18 cellular contexts compared by ENCODE assay signal in genomic region chr10:119829429-119829828, GRCh38. TPM values are rescaled to one million over a fixed set of nuclear protein-coding genes. Genes with fewer than 3 reads are reported as not detected.
A peak's percentile ranks its signal among the peaks of the same experiment; 100 is the strongest.
DNase-seq lines count a peak whose midpoint lies in the region; ATAC-seq, FAIRE-seq and TF ChIP-seq lines count a peak whose summit lies in the region.
"Had no signal": no experiment of that assay in that cellular context is flagged by ENCODE, and none has a peak within 500 bp of the region (broad histone marks: within the 10 kb centered on the region; RNA-seq: fewer than 3 reads in every experiment).

No MANE protein-coding gene starts in this region.

- H3K4me3 Mint-ChIP-seq in activated T-cell treated with anti-CD3 and anti-CD28 coated beads, Interleukin-2, amount 50 U/mL, for 72 hours = no peak overlapping the region
- no peak overlapping the region for H3K4me3 Mint-ChIP-seq in GM23338
- H3K4me3 Mint-ChIP-seq in astrocyte (ENCODE audit: unreplicated experiment) = no peak overlapping the region
- H3K4me3 Mint-ChIP-seq in mesothelial cell of epicardium = no peak overlapping the region
- H3K4me3 Mint-ChIP-seq: CD8-positive, alpha-beta T cell had no signal

- H3K4me2 ChIP-seq in GM23338 = no peak overlapping the region
- H3K4me2 ChIP-seq in astrocyte (ENCODE audit: low read length) = no peak overlapping the region
- H3K4me2 ChIP-seq: A549 had no signal

- 0 out of 2 replicates have a peak, but pooled peaks cover 4% of the 10 kb centered on the region for H3F3A ChIP-seq in GM23338 (replicated peaks; ENCODE audit: low read depth)

- no peak overlapping the region for H3K9ac ChIP-seq in astrocyte (ENCODE audit: low read length)

- H3K4me1 Mint-ChIP-seq in activated T-cell treated with anti-CD3 and anti-CD28 coated beads, Interleukin-2, amount 50 U/mL, for 72 hours (ENCODE audit: low read depth) = peaks cover 15% of the 10 kb centered on the region
- H3K4me1 Mint-ChIP-seq in GM23338 (no peaks in the 10 kb centered on the region; the same call in 2 of the 3 replicates), astrocyte (ENCODE audit: low read depth, unreplicated experiment) (peaks cover 10% of the 10 kb centered on the region), mesothelial cell of epicardium (peaks cover 8% of the 10 kb centered on the region)

- H3K27me3 ChIP-seq in GM23338 (ENCODE audit: insufficient read depth) (no peaks in the 10 kb centered on the region), astrocyte (ENCODE audit: insufficient read depth, low read length) (no peaks in the 10 kb centered on the region)

- no peaks in the 10 kb centered on the region; the same call in 1 of the 2 replicates for H4K20me1 ChIP-seq in GM23338 (replicated peaks; ENCODE audit: insufficient read depth)
- H4K20me1 ChIP-seq in astrocyte (ENCODE audit: insufficient read depth, low read length) = no peaks in the 10 kb centered on the region

- FAIRE-seq in astrocyte (lab: Jason Lieb, UNC) = no peak
- FAIRE-seq: A549 had no signal

- no peak for ATAC-seq in activated T-cell treated with anti-CD3 and anti-CD28 coated beads, Interleukin-2, amount 50 U/mL, for 72 hours (replicated peaks in 1 of 2)
- peak; percentile 73 for ATAC-seq in GM23338
- ATAC-seq: A549; CD8-positive, alpha-beta T cell; Panc1; Right ventricle myocardium inferior had no signal

- H3K27me3 Mint-ChIP-seq in activated T-cell treated with anti-CD3 and anti-CD28 coated beads, Interleukin-2, amount 50 U/mL, for 72 hours (ENCODE audit: low read depth) = no peaks in the 10 kb centered on the region
- H3K27me3 Mint-ChIP-seq in GM23338 (ENCODE audit: insufficient read depth, low read depth, poor library complexity) = no peaks in the 10 kb centered on the region
- H3K27me3 Mint-ChIP-seq in astrocyte (ENCODE audit: low read depth, unreplicated experiment) = no peaks in the 10 kb centered on the region
- no peaks in the 10 kb centered on the region for H3K27me3 Mint-ChIP-seq in mesothelial cell of epicardium (ENCODE audit: low read depth)

- peaks cover 18 to 45% of the 10 kb centered on the region in 2 donors for H3K36me3 Mint-ChIP-seq in activated T-cell treated with anti-CD3 and anti-CD28 coated beads, Interleukin-2, amount 50 U/mL, for 72 hours (ENCODE audit: insufficient read depth in 2 of 2)
- H3K36me3 Mint-ChIP-seq in GM23338 (ENCODE audit: low read depth) = peaks cover 82% of the 10 kb centered on the region
- peaks cover 26% of the 10 kb centered on the region for H3K36me3 Mint-ChIP-seq in astrocyte (ENCODE audit: low read depth, unreplicated experiment)
- H3K36me3 Mint-ChIP-seq in mesothelial cell of epicardium = peaks cover 52% of the 10 kb centered on the region

- H3K4me1 ChIP-seq in GM23338 (ENCODE audit: insufficient read depth) (no peaks in the 10 kb centered on the region), astrocyte (ENCODE audit: insufficient read depth, low read length) (no peaks in the 10 kb centered on the region)
- H3K4me1 ChIP-seq: HAP-1 had no signal

- H3K9me3 Mint-ChIP-seq in activated T-cell treated with anti-CD3 and anti-CD28 coated beads, Interleukin-2, amount 50 U/mL, for 72 hours = peaks cover 3% of the 10 kb centered on the region in 2 donors
- H3K9me3 Mint-ChIP-seq in GM23338 (no peaks in the 10 kb centered on the region), astrocyte (ENCODE audit: unreplicated experiment) (no peaks in the 10 kb centered on the region), mesothelial cell of epicardium (no peaks in the 10 kb centered on the region)
- H3K9me3 Mint-ChIP-seq: CD8-positive, alpha-beta T cell had no signal

- DNase-seq in activated T-cell treated with anti-CD3 and anti-CD28 coated beads, Interleukin-2, amount 50 U/mL, for 72 hours = no peak
- no peak for DNase-seq in activated T-cell treated with anti-CD3 and anti-CD28 coated beads, Interleukin-2, amount 50 U/mL, for 1 hour
- peak; percentile 10 for DNase-seq in GM23338 (ENCODE audit: low spot score)
- DNase-seq in astrocyte (ENCODE audit: low read depth) = no peak
- no peak for DNase-seq in mesothelial cell of epicardium (ENCODE audit: low spot score in 2 of 2, unreplicated experiment in 2 of 2)
- DNase-seq in COLO668 (lab: John Stamatoyannopoulos, UW; ENCODE audit: unreplicated experiment) = no peak
- no peak for DNase-seq in NCI-H2081 treated with DMSO at 0.1 percent for 48 hours (lab: John Stamatoyannopoulos, UW)
- no peak for DNase-seq in NCI-H128 (lab: John Stamatoyannopoulos, UW; ENCODE audit: unreplicated experiment)
- DNase-seq: CD8-positive, alpha-beta T cell; Karpas-422; NCI-H1105 treated with DMSO at 0.1 percent for 48 hours; NCI-H1930; NCI-H2171 treated with DMSO at 0.1 percent for 48 hours; NCI-H82 had no signal

- TF ChIP-seq CTCF in GM23338 (conservative IDR thresholded peaks at IDR 0.05; ENCODE audit: low read depth in 2 of 2) (no peak), astrocyte (IDR thresholded peaks at IDR 0.05; ENCODE audit: insufficient read depth, low read depth, low read length) (no peak), mesothelial cell of epicardium (IDR thresholded peaks at IDR 0.05; ENCODE audit: unreplicated experiment) (no peak)

- no peaks in the 10 kb centered on the region for H3K9me3 ChIP-seq in astrocyte (ENCODE audit: insufficient read depth, low read depth, low read length)
- H3K9me3 ChIP-seq: A549, HAP-1 had no signal

- H3K36me3 ChIP-seq in GM23338 (ENCODE audit: insufficient read depth) (peaks cover 52% of the 10 kb centered on the region), astrocyte (ENCODE audit: insufficient read depth, low read length) (peaks cover 57% of the 10 kb centered on the region)

- H3K4me3 ChIP-seq in GM23338 = no peak overlapping the region
- no peak overlapping the region for H3K4me3 ChIP-seq in astrocyte (ENCODE audit: insufficient read depth, low read depth, low read length)
- H3K4me3 ChIP-seq: A549, HAP-1 had no signal

- H3K9me2 ChIP-seq in GM23338 (ENCODE audit: insufficient read depth) = no peaks in the 10 kb centered on the region

- peak overlapping the region; percentile 57 for H3K27ac Mint-ChIP-seq in activated T-cell treated with anti-CD3 and anti-CD28 coated beads, Interleukin-2, amount 50 U/mL, for 72 hours
- H3K27ac Mint-ChIP-seq in GM23338 = peak overlapping the region; percentile 25
- peak overlapping the region; percentile 1 for H3K27ac Mint-ChIP-seq in astrocyte (ENCODE audit: unreplicated experiment)
- peak overlapping the region; percentile 73 for H3K27ac Mint-ChIP-seq in mesothelial cell of epicardium

- no peak overlapping the region for H2AFZ ChIP-seq in GM23338
- H2AFZ ChIP-seq in astrocyte (ENCODE audit: low read depth, low read length) = no peak overlapping the region

- H3K27ac ChIP-seq in GM23338 (ENCODE audit: low read depth) (no peak overlapping the region), astrocyte (ENCODE audit: low read depth, low read length) (no peak overlapping the region)
- H3K27ac ChIP-seq: A549 had no signal

- H3K79me2 ChIP-seq in GM23338 (replicated peaks; ENCODE audit: insufficient read depth) (no peaks in the 10 kb centered on the region), astrocyte (ENCODE audit: insufficient read depth, low read length) (no peaks in the 10 kb centered on the region)

TF ChIP-seq in GM23338, 12 proteins besides CTCF, POLR2A, EP300 and RAD21 (continues in another document):
- no peak for TF ChIP-seq REST (IDR thresholded peaks at IDR 0.05; ENCODE audit: unreplicated experiment)
- no peak for TF ChIP-seq POLR2AphosphoS5 (IDR thresholded peaks at IDR 0.05; ENCODE audit: low read depth)

RNA-seq across cellular contexts. Expression of gene MCMBP, which starts 43.2 kb away (rescaled TPM):
- total RNA-seq in activated T-cell treated with anti-CD3 and anti-CD28 coated beads, Interleukin-2, amount 50 U/mL, for 72 hours = 10 to 100 TPM; 90.8 to 99.2 TPM
- 64.4 and 76.6 TPM in 2 replicates for total RNA-seq in GM23338 (2014; rRNA removed; shearing (Covaris generic))
- polyA plus RNA-seq in GM23338 (2016; fragmentation: Nextera tagmentation; extraction: Ambion mirVana) = 30.9 and 31.7 TPM in 2 replicates
- total RNA-seq in astrocyte (40.9 and 41.1 TPM in 2 replicates), mesothelial cell of epicardium (42.9 to 45.1 TPM (median 44.0 TPM) in 3 replicates)

Comparison
In these comparisons a context has a peak if more than half of its experiments do, and no peak if none do; other contexts are left out.
1. H3K27ac Mint-ChIP-seq: peak in every context shown above with its lines; median percentile 73 in mesothelial cell of epicardium; 57 in activated T-cell treated with anti-CD3 and anti-CD28 coated beads, Interleukin-2, amount 50 U/mL, for 72 hours; 25 in GM23338; 1 in astrocyte.